29 cellular contexts compared by ENCODE assay signal in the genomic region with DNA sequence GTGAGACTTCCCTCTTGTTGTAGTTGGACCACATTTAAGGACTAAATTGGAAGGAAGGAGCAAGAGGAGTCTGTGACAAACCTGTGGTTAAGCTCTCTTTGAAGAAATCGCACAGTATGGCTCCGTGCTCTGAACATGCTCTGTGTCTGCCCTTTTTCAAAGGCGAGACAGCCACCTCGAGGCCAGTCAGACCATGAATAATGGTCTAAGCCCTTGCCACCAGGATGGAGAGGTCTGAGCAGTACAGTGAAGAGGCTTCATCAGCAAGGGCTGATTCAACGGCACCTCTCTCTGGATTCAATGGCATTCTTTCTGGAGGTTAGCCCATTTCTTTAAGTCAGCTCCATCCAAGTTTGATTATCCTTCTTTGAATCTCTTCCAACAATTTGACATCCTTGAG. TPM values are rescaled to one million over a fixed set of nuclear protein-coding genes. Genes with fewer than 3 reads are reported as not detected.
DNase-seq lines count a peak whose midpoint lies in the region; ATAC-seq, FAIRE-seq and TF ChIP-seq lines count a peak whose summit lies in the region.
"Had no signal": no experiment of that assay in that cellular context is flagged by ENCODE, and none has a peak within 500 bp of the region (broad histone marks: within the 10 kb centered on the region; RNA-seq: fewer than 3 reads in every experiment).

No MANE protein-coding gene starts in this region.

- H3K4me1 ChIP-seq in HepG2 (ENCODE audit: insufficient read depth, low read length) (no peaks in the 10 kb centered on the region), right lobe of liver (no peaks in the 10 kb centered on the region)
- H3K4me1 ChIP-seq: prostate gland, SJCRH30, thyroid gland had no signal

- 15% methylated on average over 5 of the region's 5 CpGs for WGBS in HepG2 (ENCODE audit: low lambda C conversion rate)
- WGBS in right lobe of liver (ENCODE audit: insufficient coverage, low coverage, low lambda C conversion rate, missing lambda C conversion rate), result 53% methylated on average over 3 of the region's 5 CpGs

- H3K79me2 ChIP-seq in HepG2 (ENCODE audit: insufficient read depth, low read length), result no peaks in the 10 kb centered on the region

- H2AFZ ChIP-seq in HepG2 (ENCODE audit: low read length), result no peak overlapping the region

- no peak overlapping the region for H3K9ac ChIP-seq in HepG2 (ENCODE audit: insufficient read depth, low read depth, low read length)

- H3K9me3 ChIP-seq in HepG2 (ENCODE audit: low read length) (peaks cover 29% of the 10 kb centered on the region), right lobe of liver (no peaks in the 10 kb centered on the region), MG63 (no peaks in the 10 kb centered on the region)
- H3K9me3 ChIP-seq: prostate gland, SJCRH30, thyroid gland had no signal

- intact Hi-C loops in HepG2 (cut with micrococcal nuclease; ENCODE audit: unreplicated experiment), result no loop called here
- intact Hi-C loops in right lobe of liver (cut with DNase I), result no loop called here

- CTCF ChIA-PET in HepG2 (lab: Yijun Ruan, JAX; ENCODE audit: low intra/inter-chr PET ratio, low total read pairs), result no interaction called here

- no peak for TF ChIP-seq POLR2A in HepG2 (IDR thresholded peaks at IDR 0.05; ENCODE audit: insufficient read depth in 1 of 2, low read depth in 2 of 2, low read length in 2 of 2)
- TF ChIP-seq POLR2A in right lobe of liver (IDR thresholded peaks at IDR 0.05), result no peak

- no TSS peak for BruUV-seq in HepG2 (replicated peaks; lab: Mats Ljungman, UMichigan)

- H3K27me3 ChIP-seq in HepG2 (ENCODE audit: control insufficient read depth in 1 of 2, insufficient read depth in 2 of 2, low read length in 2 of 2) (no peaks in the 10 kb centered on the region), right lobe of liver (no peaks in the 10 kb centered on the region), MG63 (no peaks in the 10 kb centered on the region)
- H3K27me3 ChIP-seq: SJCRH30, thyroid gland had no signal

- POLR2A ChIA-PET in HepG2 (lab: Yijun Ruan, JAX), result no interaction called here

- no peaks in the 10 kb centered on the region for H4K20me1 ChIP-seq in HepG2 (ENCODE audit: insufficient read depth, low read length)

- H3K27ac ChIP-seq in HepG2 (ENCODE audit: extremely low read length, insufficient read depth, low read length), result no peak overlapping the region
- no peak overlapping the region for H3K27ac ChIP-seq in right lobe of liver
- H3K27ac ChIP-seq: prostate gland, SJCRH30, skin epidermis, thyroid gland had no signal

- no peak overlapping the region for H3K4me2 ChIP-seq in HepG2 (ENCODE audit: low read depth, low read length)

- in situ Hi-C loops in HepG2 (cut with HindIII; ENCODE audit: extremely low pct_ligation_motif_present, low pct_unique_long_range_greater_than_20kb), result no loop called here

- peak; percentile 62 for ATAC-seq in HepG2
- ATAC-seq in right lobe of liver, result no peak
- ATAC-seq in HG03139 (IDR thresholded peaks at IDR 0.05; ENCODE audit: unreplicated experiment), result no peak
- ATAC-seq: PC-3 had no signal

- H3K36me3 ChIP-seq in HepG2 (replicated peaks in 1 of 2; ENCODE audit: control insufficient read depth in 1 of 2, insufficient read depth in 2 of 2, low read length in 2 of 2), result no peaks in the 10 kb centered on the region
- H3K36me3 ChIP-seq in right lobe of liver, result no peaks in the 10 kb centered on the region
- no peaks in the 10 kb centered on the region for H3K36me3 ChIP-seq in MG63
- H3K36me3 ChIP-seq: prostate gland, SJCRH30, thyroid gland had no signal

- no peak for FAIRE-seq in HepG2 (lab: Jason Lieb, UNC)
- FAIRE-seq: GM12891 had no signal

- DNase-seq in HepG2 (ENCODE audit: low spot score), result no peak
- DNase-seq in right lobe of liver, result no peak
- DNase-seq in MG63, result peak; percentile 12
- DNase-seq in cardiac fibroblast (ENCODE audit: low read depth in 2 of 2), result peak; percentile 13 to 56
- DNase-seq in putamen (ENCODE audit: low spot score), result no peak
- DNase-seq in kidney tubule cell (ENCODE audit: low spot score), result no peak
- DNase-seq in NCI-H345 (lab: John Stamatoyannopoulos, UW), result no peak
- DNase-seq: ACHN; activated CD4-positive, alpha-beta T cell treated with anti-CD3 and anti-CD28 coated beads, Interleukin-2, amount 50 U/mL, for 48 hours; anterior cingulate cortex; C1 segment of cervical spinal cord; GF-D8; GOT3; head of caudate nucleus; NCI-H2227 treated with DMSO at 0.1 percent for 48 hours; PC-3; stimulated activated CD4-positive, alpha-beta T cell treated with anti-CD3 and anti-CD28 coated beads, Interleukin-2, amount 100 ng/mL, for 24 hours; stimulated activated naive CD4-positive, alpha-beta T cell treated with Interleukin-2 at 50 U/mL for 16 hours; thyroid gland had no signal

- TF ChIP-seq RAD21 in HepG2 (CRISPR knock-in tag; IDR thresholded peaks at IDR 0.05), result no peak

- H3K4me3 ChIP-seq in HepG2 (replicated peaks in 1 of 3; ENCODE audit: insufficient read depth in 1 of 3, low read depth in 2 of 3, low read length in 3 of 3) (no peak overlapping the region), right lobe of liver (no peak overlapping the region), MG63 (no peak overlapping the region), cardiac fibroblast (replicated peaks in 1 of 2; ENCODE audit: low read depth in 2 of 2, low read length in 2 of 2) (no peak overlapping the region)
- H3K4me3 ChIP-seq: prostate gland, SJCRH30, skin epidermis, thyroid gland had no signal

- TF ChIP-seq EP300 in HepG2 (IDR thresholded peaks at IDR 0.05; ENCODE audit: low read depth in 2 of 2, low read length in 2 of 2) (no peak), HepG2 (CRISPR knock-in tag; IDR thresholded peaks at IDR 0.05; ENCODE audit: borderline replicate concordance) (no peak)

- TF ChIP-seq CTCF in HepG2 (CRISPR knock-in tag; IDR thresholded peaks at IDR 0.05), result 0 out of 2 replicates have a peak, but pooled peaks have one; percentile 11
- no peak for TF ChIP-seq CTCF in right lobe of liver (IDR thresholded peaks at IDR 0.05)
- TF ChIP-seq CTCF in cardiac fibroblast (IDR thresholded peaks at IDR 0.05; ENCODE audit: low read depth, low read length), result no peak

TF ChIP-seq in HepG2, 621 proteins besides CTCF, POLR2A, EP300 and RAD21:
- TF ChIP-seq STAG1 (CRISPR knock-in tag; IDR thresholded peaks at IDR 0.05), result 0 out of 2 replicates have a peak, but pooled peaks have one; percentile 17
- TF ChIP-seq, protein P1, sequence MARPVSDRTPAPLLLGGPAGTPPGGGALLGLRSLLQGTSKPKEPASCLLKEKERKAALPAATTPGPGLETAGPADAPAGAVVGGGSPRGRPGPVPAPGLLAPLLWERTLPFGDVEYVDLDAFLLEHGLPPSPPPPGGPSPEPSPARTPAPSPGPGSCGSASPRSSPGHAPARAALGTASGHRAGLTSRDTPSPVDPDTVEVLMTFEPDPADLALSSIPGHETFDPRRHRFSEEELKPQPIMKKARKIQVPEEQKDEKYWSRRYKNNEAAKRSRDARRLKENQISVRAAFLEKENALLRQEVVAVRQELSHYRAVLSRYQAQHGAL (CRISPR knock-in tag; IDR thresholded peaks at IDR 0.05; ENCODE audit: not compliant biosample characterization), result no peak
- TF ChIP-seq ZNF709 (CRISPR knock-in tag; IDR thresholded peaks at IDR 0.05), result no peak
- no peak for TF ChIP-seq PBX2 (CRISPR knock-in tag; IDR thresholded peaks at IDR 0.05)

RNA-seq across cellular contexts. Expression of gene FAM216B, which starts 30.9 kb away (rescaled TPM):
- total RNA-seq in HepG2 (2016; rRNA removed; fragmentation: Illumina TruSeq; extraction: Trizol) (not detected in 2 replicates), right lobe of liver (not detected)
- not detected in 2 replicates for total RNA-seq in HepG2 (2016; cell fraction: cytosol; rRNA removed; fragmentation: Illumina TruSeq; extraction: Trizol; ENCODE audit: low read depth)
- not detected in 2 replicates for total RNA-seq in HepG2 (2016; cell fraction: insoluble cytoplasmic fraction; rRNA removed; fragmentation: Illumina TruSeq; extraction: Trizol)
- not detected in 2 replicates for total RNA-seq in HepG2 (2016; cell fraction: membrane; rRNA removed; fragmentation: Illumina TruSeq; extraction: Trizol)
- not detected in 2 replicates for total RNA-seq in HepG2 (2016; cell fraction: nucleus; rRNA removed; fragmentation: Illumina TruSeq; extraction: Trizol)
- polyA plus RNA-seq in HepG2 (2011; rRNA removed), result not detected in 2 replicates
- polyA plus RNA-seq in HepG2 (2011; cell fraction: cytosol; rRNA removed), result not detected in 2 replicates
- not detected in 2 replicates for polyA plus RNA-seq in HepG2 (2011; cell fraction: nucleus; rRNA removed)
- polyA plus RNA-seq in HepG2 (2012), result not detected in 2 replicates
- not detected in 2 replicates for polyA plus RNA-seq in HepG2 (2016; cell fraction: cytosol; fragmentation: Illumina TruSeq; extraction: Trizol; ENCODE audit: low read depth)
- polyA plus RNA-seq in HepG2 (2016; cell fraction: insoluble cytoplasmic fraction; fragmentation: Illumina TruSeq; extraction: Trizol; ENCODE audit: low read depth), result not detected in 2 replicates
- not detected in 2 replicates for polyA plus RNA-seq in HepG2 (2016; cell fraction: membrane; fragmentation: Illumina TruSeq; extraction: Trizol; ENCODE audit: low read depth)
- polyA plus RNA-seq in HepG2 (2016; cell fraction: nucleus; fragmentation: Illumina TruSeq; extraction: Trizol; ENCODE audit: insufficient read depth, low read depth), result not detected in 2 replicates
- not detected in 2 replicates for polyA minus RNA-seq in HepG2 (2011; rRNA and poly(A)+ RNA removed; ENCODE audit: low replicate concordance)
- not detected in 2 replicates for polyA minus RNA-seq in HepG2 (2011; cell fraction: cytosol; rRNA and poly(A)+ RNA removed)
- not detected in 2 replicates for polyA minus RNA-seq in HepG2 (2011; cell fraction: nucleus; rRNA and poly(A)+ RNA removed)
- total RNA-seq in MG63 (2014; rRNA removed; shearing (Covaris generic); ENCODE audit: low replicate concordance), result not detected in 2 replicates
- total RNA-seq: chondrocyte, HT-29, liver, mucosa of gallbladder, neural crest cell, PC-3, prostate gland, SJCRH30, thyroid gland had no signal
- polyA plus RNA-seq: liver had no signal

Comparison
In these comparisons a context has a peak if more than half of its experiments do, and no peak if none do; other contexts are left out.
1. DNase-seq: peak in MG63 (single experiment) and cardiac fibroblast (2 of 2); none in HepG2 (single experiment), right lobe of liver (0 of 3), putamen (single experiment), kidney tubule cell (single experiment) and NCI-H345 (single experiment).